9 cellular contexts compared by ENCODE assay signal in the genomic region with DNA sequence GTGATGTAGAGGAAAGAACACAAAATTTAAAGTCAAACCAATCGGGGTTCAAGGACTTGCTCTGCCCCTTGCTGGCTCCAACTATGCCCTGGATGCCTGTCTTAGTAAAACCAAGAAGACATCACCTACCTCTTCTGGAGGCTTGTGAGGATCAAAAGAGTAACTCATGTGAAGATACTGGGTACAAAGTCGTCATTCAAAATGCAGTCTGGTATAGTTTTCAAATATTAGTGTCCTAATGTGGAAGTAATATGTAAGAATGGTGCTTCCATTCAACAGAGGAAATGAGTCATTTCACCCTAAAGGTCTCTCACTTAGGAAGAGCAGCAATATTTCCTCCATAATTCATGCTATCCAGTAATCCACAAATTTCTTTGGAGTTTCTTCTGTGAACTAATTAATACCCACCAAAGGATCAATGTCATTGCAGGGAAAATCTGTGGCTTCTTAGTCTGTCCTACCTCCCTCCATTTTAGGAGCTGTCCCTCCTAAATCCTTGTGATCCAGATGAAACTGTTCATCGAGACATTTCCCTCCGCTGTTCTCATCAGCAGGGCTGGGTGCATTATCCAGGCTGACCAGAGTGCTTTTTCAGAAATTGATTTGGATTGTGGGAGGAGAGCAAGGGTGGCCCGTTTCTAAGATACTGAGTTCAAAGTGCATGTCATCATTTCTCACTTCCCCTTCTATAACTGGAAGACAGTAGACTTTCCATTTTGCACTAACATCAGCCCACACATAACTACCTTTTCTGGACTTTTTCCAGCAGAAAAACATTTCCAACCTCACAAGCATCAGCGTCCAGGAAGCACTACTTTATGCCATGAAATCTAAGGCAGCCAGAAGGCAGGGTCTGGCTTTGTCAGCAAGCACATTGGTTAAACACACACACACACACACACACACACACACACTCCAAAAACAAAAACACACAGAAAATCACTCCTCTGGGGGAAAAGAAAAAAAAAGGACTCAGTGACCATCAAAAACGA.
DNase-seq lines count a peak whose midpoint lies in the region; ATAC-seq and TF ChIP-seq lines count a peak whose summit lies in the region.
"Had no signal": no experiment of that assay in that cellular context is flagged by ENCODE, and none has a peak within 500 bp of the region (broad histone marks: within the 10 kb centered on the region; RNA-seq: fewer than 3 reads in every experiment).

No MANE protein-coding gene starts in this region.

- peak overlapping the region; percentile 46 to 97 (median 74) for H3K4me2 ChIP-seq in BLaER1 treated with 17β-estradiol and CSF1 and Interleukin-3, amounts not matched to agents 10 nM and 100 nM
- H3K4me2 ChIP-seq in SU-DHL-6 (ENCODE audit: low read depth, low read length, poor library complexity, severe bottlenecking) = peak overlapping the region; percentile 42

- DNase-seq in left lobe of liver (ENCODE audit: low spot score) (no peak), NCI-H187 treated with DMSO at 0.1 percent for 48 hours (lab: John Stamatoyannopoulos, UW) (no peak), tibial nerve (ENCODE audit: low spot score in 2 of 2) (no peak), globus pallidus (ENCODE audit: low spot score) (no peak)

- H3K79me2 ChIP-seq in SU-DHL-6 (ENCODE audit: insufficient read depth, low read length) = peaks cover 52% of the 10 kb centered on the region

- TF ChIP-seq CTCF in SU-DHL-6 (IDR thresholded peaks at IDR 0.05; ENCODE audit: insufficient read depth, low read length, poor library complexity, severe bottlenecking) = no peak
- no peak for TF ChIP-seq CTCF in tibial nerve (IDR thresholded peaks at IDR 0.05)

- no peaks in the 10 kb centered on the region for H3K36me3 ChIP-seq in BLaER1 treated with 17β-estradiol and CSF1 and Interleukin-3, amounts not matched to agents 10 nM and 100 nM
- no peaks in the 10 kb centered on the region for H3K36me3 ChIP-seq in SU-DHL-6 (ENCODE audit: low read length)
- H3K36me3 ChIP-seq in tibial nerve = no peaks in the 10 kb centered on the region

- TF ChIP-seq POLR2A in tibial nerve (IDR thresholded peaks at IDR 0.05) = no peak

- H3K9ac ChIP-seq in BLaER1 treated with 17β-estradiol and CSF1 and Interleukin-3, amounts not matched to agents 10 nM and 100 nM = peak overlapping the region in 6 of 11 experiments; percentile 5 to 63 (median 52); a peak in 7 of 22 replicates
- peak overlapping the region; percentile 8; the same call in 1 of the 2 replicates for H3K9ac ChIP-seq in SU-DHL-6 (ENCODE audit: low read length)

- no peaks in the 10 kb centered on the region for H3K9me3 ChIP-seq in BLaER1 treated with 17β-estradiol and CSF1 and Interleukin-3, amounts not matched to agents 10 nM and 100 nM (replicated peaks in 1 of 11)
- H3K9me3 ChIP-seq in SU-DHL-6 (ENCODE audit: insufficient read depth, low read length) = no peaks in the 10 kb centered on the region
- H3K9me3 ChIP-seq in tibial nerve = no peaks in the 10 kb centered on the region

- H2AFZ ChIP-seq in SU-DHL-6 (ENCODE audit: low read depth, low read length, severe bottlenecking) = no peak overlapping the region

- no peaks in the 10 kb centered on the region for H3K9me2 ChIP-seq in SU-DHL-6 (replicated peaks; ENCODE audit: insufficient read depth, low read length)

- TF ChIP-seq EP300 in tibial nerve (IDR thresholded peaks at IDR 0.05) = no peak

- ATAC-seq in GM19035 (IDR thresholded peaks at IDR 0.05; ENCODE audit: unreplicated experiment) (peak; percentile 72), HG03135 (IDR thresholded peaks at IDR 0.05; ENCODE audit: unreplicated experiment) (peak; percentile 72), left lobe of liver (peak; percentile 94)
- ATAC-seq: HCT116 had no signal

- H3K27ac ChIP-seq in BLaER1 treated with 17β-estradiol and CSF1 and Interleukin-3, amounts not matched to agents 10 nM and 100 nM = peak overlapping the region in 8 of 11 experiments; percentile 3 to 82 (median 60); a peak in 13 of 22 replicates
- H3K27ac ChIP-seq in SU-DHL-6 (ENCODE audit: low read depth, low read length) = peak overlapping the region; percentile 50
- H3K27ac ChIP-seq in tibial nerve = peak overlapping the region in 2 of 4 donors; percentile 13 to 32

- peak overlapping the region in 4 of 10 experiments; percentile 16 to 55 (median 38); a peak in 6 of 20 replicates for H3K4me3 ChIP-seq in BLaER1 treated with 17β-estradiol and CSF1 and Interleukin-3, amounts not matched to agents 10 nM and 100 nM
- no peak overlapping the region for H3K4me3 ChIP-seq in SU-DHL-6 (ENCODE audit: insufficient read depth, low read length, poor library complexity, severe bottlenecking)
- no peak overlapping the region for H3K4me3 ChIP-seq in tibial nerve

- WGBS in tibial nerve, 2 donors = 42% methylated on average over 7 of the region's 7 CpGs

- peaks cover 10% of the 10 kb centered on the region; the same call in 1 of the 2 replicates for H3F3A ChIP-seq in SU-DHL-6 (ENCODE audit: insufficient read depth)

- H3K4me1 ChIP-seq in BLaER1 treated with 17β-estradiol and CSF1 and Interleukin-3, amounts not matched to agents 10 nM and 100 nM = peaks cover 24 to 86% (median 35%) of the 10 kb centered on the region in 10 experiments
- H3K4me1 ChIP-seq in tibial nerve = peaks cover 0 to 54% (median 42%) of the 10 kb centered on the region in 4 donors

- H3K27me3 ChIP-seq in BLaER1 treated with 17β-estradiol and CSF1 and Interleukin-3, amounts not matched to agents 10 nM and 100 nM = no peaks in the 10 kb centered on the region
- H3K27me3 ChIP-seq in SU-DHL-6 (ENCODE audit: low read length) = no peaks in the 10 kb centered on the region
- no peaks in the 10 kb centered on the region for H3K27me3 ChIP-seq in tibial nerve

- no peaks in the 10 kb centered on the region for H4K20me1 ChIP-seq in BLaER1 treated with 17β-estradiol and CSF1 and Interleukin-3, amounts not matched to agents 10 nM and 100 nM
- no peaks in the 10 kb centered on the region for H4K20me1 ChIP-seq in SU-DHL-6 (ENCODE audit: low read depth, low read length)
